ENCODE assay signal across 14 cellular contexts in the genomic region with DNA sequence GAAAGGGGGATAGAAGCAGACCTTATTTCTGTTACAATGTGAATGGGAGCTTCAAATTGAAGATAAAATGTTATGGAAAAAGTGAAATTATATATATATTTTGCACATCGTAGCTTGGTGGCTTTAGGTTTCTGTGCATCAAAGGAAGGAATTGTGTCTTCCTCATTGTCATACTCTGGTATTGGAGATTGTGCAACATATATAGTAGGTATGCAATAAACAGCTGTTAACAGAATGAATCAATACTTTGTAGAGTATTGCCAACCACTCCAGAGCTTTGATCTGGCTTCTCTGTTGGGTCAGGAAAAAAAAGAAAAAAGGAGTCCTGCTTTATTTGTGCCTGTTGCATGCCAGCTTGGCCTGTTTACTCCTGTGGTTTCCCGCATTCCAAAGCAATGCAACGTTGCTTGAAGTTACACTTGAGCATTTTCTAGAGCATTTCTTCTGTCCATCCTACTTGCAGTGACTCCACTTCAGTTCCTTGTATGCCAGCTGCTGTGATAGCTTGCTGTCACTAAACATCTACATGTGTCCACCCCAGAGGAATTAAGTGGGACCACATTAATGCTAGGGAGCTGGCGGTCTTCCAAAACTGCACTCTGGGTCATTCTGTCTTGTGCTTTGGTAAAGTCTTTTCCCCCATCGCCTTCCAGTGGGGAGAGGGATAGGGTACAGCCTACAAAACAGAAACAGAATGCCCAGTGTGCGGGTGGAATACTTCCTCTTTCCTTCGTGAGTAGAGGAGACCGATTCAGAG.
DNase-seq lines count a peak whose midpoint lies in the region; TF ChIP-seq lines count a peak whose summit lies in the region.
"Had no signal": no experiment of that assay in that cellular context is flagged by ENCODE, and none has a peak within 500 bp of the region (broad histone marks: within the 10 kb centered on the region; RNA-seq: fewer than 3 reads in every experiment).

No MANE protein-coding gene starts in this region.

- TF ChIP-seq POLR2A in esophagus muscularis mucosa (IDR thresholded peaks at IDR 0.05; ENCODE audit: low read depth), result no peak

- no peak overlapping the region for H3K4me3 ChIP-seq in esophagus muscularis mucosa
- H3K4me3 ChIP-seq: upper lobe of left lung had no signal

- intact Hi-C loops in esophagus muscularis mucosa (cut with DNase I), result loop anchor here (5.0 kb wide), 1 partner anchor 58 kb away; no protein-coding TSS in a partner anchor

- DNase-seq in DMS53 (lab: John Stamatoyannopoulos, UW), result peak; percentile 18
- no peak for DNase-seq in DMS53 treated with DMSO at 0.1 percent for 48 hours (lab: John Stamatoyannopoulos, UW; ENCODE audit: unreplicated experiment)
- DNase-seq in RPMI7951 (ENCODE audit: low read depth), result peak; percentile 52
- no peak for DNase-seq in esophagus muscularis mucosa (ENCODE audit: extremely low spot score)
- DNase-seq in superior temporal gyrus (ENCODE audit: extremely low spot score), result peak; percentile 17
- no peak for DNase-seq in retina
- no peak for DNase-seq in kidney glomerular epithelial cell (lab: John Stamatoyannopoulos, UW)
- DNase-seq in NCI-H510A treated with DMSO at 0.1 percent for 48 hours (lab: John Stamatoyannopoulos, UW), result no peak
- DNase-seq: activated naive CD8-positive, alpha-beta T cell treated with anti-CD3 and anti-CD28 coated beads, Interleukin-2, amount 10 ng/mL, durations not matched to agents 7 days and 5 days; DND-41; left ventricle myocardium superior; NCI-H2227 treated with DMSO at 0.1 percent for 48 hours; upper lobe of left lung; WERI-Rb-1 had no signal

- whole genome bisulfite sequencing in esophagus muscularis mucosa, result 87% methylated on average over 8 of the region's 8 CpGs

- H3K27ac ChIP-seq in esophagus muscularis mucosa (replicated peaks in 1 of 4), result peak overlapping the region; percentile 66 to 82 (median 76)
- H3K27ac ChIP-seq: upper lobe of left lung, WERI-Rb-1 had no signal

- TF ChIP-seq EP300 in esophagus muscularis mucosa (IDR thresholded peaks at IDR 0.05), result no peak

- H3K27me3 ChIP-seq in esophagus muscularis mucosa, result no peaks in the 10 kb centered on the region
- H3K27me3 ChIP-seq: upper lobe of left lung had no signal

- no peaks in the 10 kb centered on the region for H3K36me3 ChIP-seq in esophagus muscularis mucosa
- H3K36me3 ChIP-seq: upper lobe of left lung, WERI-Rb-1 had no signal

- no peak for TF ChIP-seq CTCF in esophagus muscularis mucosa (IDR thresholded peaks at IDR 0.05)

- H3K4me1 ChIP-seq in esophagus muscularis mucosa, result peaks cover 4 to 35% (median 28%) of the 10 kb centered on the region in 4 donors
- H3K4me1 ChIP-seq: upper lobe of left lung had no signal

- H3K9me3 ChIP-seq in esophagus muscularis mucosa, result no peaks in the 10 kb centered on the region
- H3K9me3 ChIP-seq: upper lobe of left lung had no signal

Comparison
In these comparisons a context has a peak if more than half of its experiments do, and no peak if none do; other contexts are left out.
1. DNase-seq: peak in DMS53 (single experiment), RPMI7951 (single experiment) and superior temporal gyrus (single experiment); none in DMS53 treated with DMSO at 0.1 percent for 48 hours (single experiment), esophagus muscularis mucosa (single experiment), retina (single experiment), kidney glomerular epithelial cell (single experiment) and NCI-H510A treated with DMSO at 0.1 percent for 48 hours (single experiment).